In genomic region chr18:24073791-24074190, GRCh38 we compare ENCODE assay signal across 27 cellular contexts.
"Had no signal": no experiment of that assay in that cellular context is flagged by ENCODE, and none has a peak within 500 bp of the region (broad histone marks: within the 10 kb centered on the region; RNA-seq: fewer than 3 reads in every experiment).

No MANE protein-coding gene starts in this region.

- H3K4me3 Mint-ChIP-seq: activated CD4-positive, alpha-beta memory T cell treated with anti-CD3 and anti-CD28 coated beads, Interleukin-2, amount 10 ng/mL, durations not matched to agents 7 days and 5 days; activated CD4-positive, alpha-beta T cell treated with anti-CD3 and anti-CD28 coated beads, Interleukin-2, amount 10 ng/mL, durations not matched to agents 7 days and 5 days; activated naive CD8-positive, alpha-beta T cell; activated T-cell treated with anti-CD3 and anti-CD28 coated beads, Interleukin-2, amount 50 U/mL, for 24 hours; activated T-cell treated with anti-CD3 and anti-CD28 coated beads, Interleukin-2, amount 50 U/mL, for 72 hours; endodermal cell had no signal

- H3K27ac ChIP-seq: brain microvascular endothelial cell had no signal

- H3K36me3 ChIP-seq: brain microvascular endothelial cell had no signal

- ATAC-seq: activated T-cell treated with anti-CD3 and anti-CD28 coated beads, Interleukin-2, amount 50 U/mL, for 72 hours; esophagus mucosa had no signal

- H3K27me3 ChIP-seq: brain microvascular endothelial cell had no signal

- H3K9me3 Mint-ChIP-seq: activated T-cell treated with anti-CD3 and anti-CD28 coated beads, Interleukin-2, amount 50 U/mL, for 24 hours; activated T-cell treated with anti-CD3 and anti-CD28 coated beads, Interleukin-2, amount 50 U/mL, for 72 hours had no signal

- H3K27me3 Mint-ChIP-seq: activated CD4-positive, alpha-beta memory T cell treated with anti-CD3 and anti-CD28 coated beads, Interleukin-2, amount 10 ng/mL, durations not matched to agents 7 days and 5 days; activated CD4-positive, alpha-beta T cell treated with anti-CD3 and anti-CD28 coated beads, Interleukin-2, amount 10 ng/mL, durations not matched to agents 7 days and 5 days; activated naive CD8-positive, alpha-beta T cell; activated T-cell treated with anti-CD3 and anti-CD28 coated beads, Interleukin-2, amount 50 U/mL, for 24 hours had no signal

- DNase-seq: activated CD4-positive, alpha-beta memory T cell treated with anti-CD3 and anti-CD28 coated beads, Interleukin-2, amount 10 ng/mL, durations not matched to agents 7 days and 5 days; activated CD4-positive, alpha-beta T cell treated with anti-CD3 and anti-CD28 coated beads for 1 hour; activated CD4-positive, alpha-beta T cell treated with anti-CD3 and anti-CD28 coated beads for 4 hours; activated CD4-positive, alpha-beta T cell treated with anti-CD3 and anti-CD28 coated beads, Interleukin-2, amount 10 ng/mL, durations not matched to agents 7 days and 5 days; activated CD4-positive, alpha-beta T cell treated with anti-CD3 and anti-CD28 coated beads, Interleukin-2, amount 50 U/mL, for 4 hours; activated CD4-positive, CD25-positive, alpha-beta regulatory T cell; activated CD8-positive, alpha-beta memory T cell treated with anti-CD3 and anti-CD28 coated beads, Interleukin-2, amount 50 U/mL, for 48 hours; activated effector memory CD4-positive, alpha-beta T cell treated with Interleukin-2 at 50 U/mL for 16 hours; activated gamma-delta T cell treated with Interleukin-2 at 50 U/mL for 16 hours; activated naive CD4-positive, alpha-beta T cell treated with anti-CD3 and anti-CD28 coated beads, Interleukin-2, amount 50 U/mL, for 16 hours; activated naive CD4-positive, alpha-beta T cell treated with Interleukin-2 at 50 U/mL for 16 hours; activated T-cell treated with anti-CD3 and anti-CD28 coated beads for 4 hours; activated T-cell treated with anti-CD3 and anti-CD28 coated beads, Interleukin-2, amount 50 U/mL, for 24 hours; activated T-cell treated with anti-CD3 and anti-CD28 coated beads, Interleukin-2, amount 50 U/mL, for 72 hours; amniotic stem cell; anterior cingulate cortex; brain microvascular endothelial cell; cortex of kidney; dermis blood vessel endothelial cell; effector CD8-positive, alpha-beta T cell; endodermal cell; foreskin fibroblast; head of caudate nucleus; T-helper 1 cell; T-helper 2 cell had no signal

- H3K27ac Mint-ChIP-seq: activated CD4-positive, alpha-beta memory T cell treated with anti-CD3 and anti-CD28 coated beads, Interleukin-2, amount 10 ng/mL, durations not matched to agents 7 days and 5 days; activated CD4-positive, alpha-beta T cell treated with anti-CD3 and anti-CD28 coated beads, Interleukin-2, amount 10 ng/mL, durations not matched to agents 7 days and 5 days; endodermal cell had no signal
